1 cellular context compared by ENCODE assay signal in the genomic region with DNA sequence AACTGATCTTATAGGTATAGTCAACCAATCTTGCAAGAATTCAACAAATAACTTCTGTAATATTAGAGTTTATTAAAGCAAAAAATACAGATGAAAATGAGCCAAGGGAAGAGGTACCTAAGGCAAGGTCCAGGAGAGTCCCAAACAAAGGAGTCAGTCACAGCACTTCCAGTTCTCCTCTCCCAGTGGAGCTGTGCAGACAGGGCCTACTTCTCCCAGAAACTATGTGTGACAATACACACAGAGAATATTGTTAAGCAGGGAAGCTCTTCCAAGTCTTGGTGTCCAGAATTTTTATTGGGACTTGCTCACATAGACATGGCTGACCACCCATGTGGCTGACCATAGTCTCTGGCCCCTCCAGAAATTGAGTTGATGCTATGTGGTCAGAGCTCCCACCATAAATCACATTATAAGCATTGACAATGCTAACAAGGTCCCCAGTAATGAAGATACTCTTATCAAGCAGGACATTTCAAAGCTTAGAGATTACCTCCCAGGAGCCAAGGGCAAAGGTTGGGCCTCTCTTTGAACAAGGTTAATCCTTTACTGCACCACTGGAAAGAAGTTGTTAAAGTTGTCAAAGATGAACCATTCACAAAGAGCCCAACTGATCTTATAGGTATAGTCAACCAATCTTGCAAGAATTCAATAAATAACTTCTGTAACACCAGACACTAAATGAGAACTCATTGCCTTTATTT.
TF ChIP-seq lines count a peak whose summit lies in the region.

No MANE protein-coding gene starts in this region.

TF ChIP-seq in HepG2, 621 proteins besides CTCF, POLR2A, EP300 and RAD21 (continued from another document):
- TF ChIP-seq KIAA2018 (CRISPR knock-in tag; IDR thresholded peaks at IDR 0.05; ENCODE audit: borderline replicate concordance) (no peak), SETDB1 (CRISPR knock-in tag; IDR thresholded peaks at IDR 0.05; ENCODE audit: borderline replicate concordance) (no peak), TCF7L2 (IDR thresholded peaks at IDR 0.05; ENCODE audit: low read depth, low read length) (0 out of 2 replicates have a peak, but pooled peaks have one; percentile 37), ATF1 (CRISPR knock-in tag; IDR thresholded peaks at IDR 0.05) (no peak), MEF2D (CRISPR knock-in tag; IDR thresholded peaks at IDR 0.05) (no peak), ETV5 (CRISPR knock-in tag; IDR thresholded peaks at IDR 0.05; ENCODE audit: borderline replicate concordance) (no peak), SP2 (CRISPR knock-in tag; IDR thresholded peaks at IDR 0.05) (no peak), SOX5 (CRISPR knock-in tag; IDR thresholded peaks at IDR 0.05; ENCODE audit: borderline replicate concordance) (no peak)
TF ChIP-seq in HepG2: peak in this region for 11.
